In genomic region chr11:12539570-12539969, GRCh38 we compare ENCODE assay signal across 12 cellular contexts.
DNase-seq lines count a peak whose midpoint lies in the region; FAIRE-seq and TF ChIP-seq lines count a peak whose summit lies in the region.
"Had no signal": no experiment of that assay in that cellular context is flagged by ENCODE, and none has a peak within 500 bp of the region (broad histone marks: within the 10 kb centered on the region; RNA-seq: fewer than 3 reads in every experiment).

No MANE protein-coding gene starts in this region.

- peak overlapping the region; percentile 70 for H3K27ac ChIP-seq in endothelial cell of umbilical vein (ENCODE audit: insufficient read depth, low read depth, low read length)
- H3K27ac ChIP-seq in H9 (ENCODE audit: insufficient read length, low read depth, low read length) = no peak overlapping the region
- H3K27ac ChIP-seq: 22Rv1, body of pancreas, parathyroid adenoma had no signal

- H3K9me3 Mint-ChIP-seq in mesothelial cell of epicardium (no peaks in the 10 kb centered on the region), H9 (no peaks in the 10 kb centered on the region)

- no peaks in the 10 kb centered on the region for H3K27me3 Mint-ChIP-seq in mesothelial cell of epicardium (ENCODE audit: low read depth)
- H3K27me3 Mint-ChIP-seq in H9 (ENCODE audit: low read depth) = peaks cover 13% of the 10 kb centered on the region

- no peak overlapping the region for H3K4ac ChIP-seq in H9 (ENCODE audit: low read depth, low read length)

- peak; percentile 97 for FAIRE-seq in endothelial cell of umbilical vein (lab: Jason Lieb, UNC)

- H3K79me2 ChIP-seq in endothelial cell of umbilical vein (ENCODE audit: control insufficient read depth, insufficient read depth, low read length) (no peaks in the 10 kb centered on the region), H9 (ENCODE audit: insufficient read depth, low read length) (no peaks in the 10 kb centered on the region)
- H3K79me2 ChIP-seq: parathyroid adenoma had no signal

- no peak overlapping the region for H3K23ac ChIP-seq in H9 (ENCODE audit: insufficient read length, low read depth, low read length)

- H4K5ac ChIP-seq in H9 (ENCODE audit: insufficient read length, low read depth, low read length) = no peak overlapping the region

- H3K36me3 Mint-ChIP-seq in mesothelial cell of epicardium (no peaks in the 10 kb centered on the region), H9 (ENCODE audit: insufficient read depth in 1 of 3, low read depth in 3 of 3) (no peaks in the 10 kb centered on the region)
- H3K36me3 Mint-ChIP-seq: activated CD8-positive, alpha-beta memory T cell treated with anti-CD3 and anti-CD28 coated beads, Interleukin-2, amount 10 ng/mL, durations not matched to agents 7 days and 5 days had no signal

- H3K4me3 Mint-ChIP-seq in mesothelial cell of epicardium (no peak overlapping the region), H9 (no peak overlapping the region)
- H3K4me3 Mint-ChIP-seq: activated CD8-positive, alpha-beta memory T cell treated with anti-CD3 and anti-CD28 coated beads, Interleukin-2, amount 10 ng/mL, durations not matched to agents 7 days and 5 days had no signal

- H3K9ac ChIP-seq in endothelial cell of umbilical vein (replicated peaks; ENCODE audit: extremely low read depth, insufficient read depth, low read length) = peak overlapping the region; percentile 25
- no peak overlapping the region for H3K9ac ChIP-seq in H9 (ENCODE audit: extremely low read depth, insufficient read length, low read length)
- H3K9ac ChIP-seq: parathyroid adenoma had no signal

- intact Hi-C loops in endothelial cell of umbilical vein (cut with micrococcal nuclease) = loop anchor here (5.0 kb wide), 1 partner anchor 133 kb away; the partner anchor contains the start of gene TEAD1

- H3K56ac ChIP-seq in H9 (ENCODE audit: insufficient read length, low read depth, low read length) = no peak overlapping the region

- H3K4me3 ChIP-seq in MG63 (no peak overlapping the region), endothelial cell of umbilical vein (replicated peaks in 1 of 3; ENCODE audit: insufficient read depth in 1 of 3, low read depth in 1 of 3, low read length in 3 of 3) (no peak overlapping the region), BE2C (ENCODE audit: low read depth, low read length) (no peak overlapping the region)
- H3K4me3 ChIP-seq: body of pancreas had no signal

- no peaks in the 10 kb centered on the region for H3K36me3 ChIP-seq in MG63
- no peaks in the 10 kb centered on the region for H3K36me3 ChIP-seq in endothelial cell of umbilical vein (ENCODE audit: control insufficient read depth in 2 of 2, extremely low read depth in 1 of 2, insufficient read depth in 2 of 2, low read length in 2 of 2)
- no peaks in the 10 kb centered on the region for H3K36me3 ChIP-seq in BE2C

- H3K23me2 ChIP-seq in H9 (ENCODE audit: insufficient read length, low read depth, low read length, poor library complexity, severe bottlenecking) = no peaks in the 10 kb centered on the region

- H2AFZ ChIP-seq in endothelial cell of umbilical vein (ENCODE audit: low read depth, low read length) = peak overlapping the region; percentile 67
- no peak overlapping the region for H2AFZ ChIP-seq in H9 (ENCODE audit: low read length)
- H2AFZ ChIP-seq: parathyroid adenoma had no signal

- CTCF ChIA-PET in endothelial cell of umbilical vein (lab: Charles Lee) = interaction anchor here (1.7 to 2.1 kb wide), 3 partner anchors 14 to 209 kb away, joined by 4 to 5 read pairs (median 4); partner anchors contain the start of gene TEAD1

- H3K18ac ChIP-seq in H9 (ENCODE audit: insufficient read length, low read depth, low read length) = no peak overlapping the region

- H3K9me3 ChIP-seq in MG63 = no peaks in the 10 kb centered on the region
- H3K9me3 ChIP-seq in endothelial cell of umbilical vein (replicated peaks; ENCODE audit: control insufficient read depth, insufficient read depth, low read length) = no peaks in the 10 kb centered on the region
- H3K9me3 ChIP-seq in H9 (ENCODE audit: control insufficient read depth, low read depth, low read length) = no peaks in the 10 kb centered on the region
- H3K9me3 ChIP-seq in BE2C = no peaks in the 10 kb centered on the region
- H3K9me3 ChIP-seq: body of pancreas had no signal

- no TSS peak for BruUV-seq in endothelial cell of umbilical vein (replicated peaks; lab: Mats Ljungman, UMichigan)

- no peak overlapping the region for H4K91ac ChIP-seq in H9 (ENCODE audit: insufficient read length, low read depth, low read length)

- no peak overlapping the region for H3K14ac ChIP-seq in H9 (ENCODE audit: insufficient read depth, low read length)

- no peak for TF ChIP-seq CTCF in endothelial cell of umbilical vein (IDR thresholded peaks at IDR 0.05; ENCODE audit: extremely low read depth in 1 of 2, insufficient read depth in 1 of 2, low read depth in 1 of 2, low read length in 2 of 2)
- no peak for TF ChIP-seq CTCF in mesothelial cell of epicardium (IDR thresholded peaks at IDR 0.05; ENCODE audit: unreplicated experiment)
- no peak for TF ChIP-seq CTCF in H9 (conservative IDR thresholded peaks at IDR 0.05)
- TF ChIP-seq CTCF in BE2C (IDR thresholded peaks at IDR 0.05; ENCODE audit: low read depth, low read length) = no peak

- H2BK5ac ChIP-seq in H9 (ENCODE audit: insufficient read length, low read length) = no peak overlapping the region

- TF ChIP-seq POLR2A in endothelial cell of umbilical vein (IDR thresholded peaks at IDR 0.05; ENCODE audit: low read depth, low read length) = peak; percentile 42

- WGBS in H9 (ENCODE audit: extremely low coverage, insufficient read length, low lambda C conversion rate) = no CpG with 5 or more reads among the region's 3 CpGs

- H2BK20ac ChIP-seq in H9 (ENCODE audit: low read depth, low read length, poor library complexity, severe bottlenecking) = no peak overlapping the region

- no peak overlapping the region for H3K4me2 ChIP-seq in endothelial cell of umbilical vein (ENCODE audit: insufficient read depth, low read length)
- no peak overlapping the region for H3K4me2 ChIP-seq in H9 (ENCODE audit: insufficient read depth, insufficient read length, low read length)

- H3K27ac Mint-ChIP-seq in mesothelial cell of epicardium (peak overlapping the region; percentile 66), H9 (no peak overlapping the region)
- H3K27ac Mint-ChIP-seq: activated CD8-positive, alpha-beta memory T cell treated with anti-CD3 and anti-CD28 coated beads, Interleukin-2, amount 10 ng/mL, durations not matched to agents 7 days and 5 days had no signal

- in situ Hi-C loops in G401 (cut with HindIII; ENCODE audit: low sequenced_read_pairs) = no loop called here

- H3T11ph ChIP-seq in H9 (ENCODE audit: low read length) = no peak overlapping the region

- peaks cover 39% of the 10 kb centered on the region for H3K4me1 Mint-ChIP-seq in mesothelial cell of epicardium
- H3K4me1 Mint-ChIP-seq in H9 = peaks cover 3 to 8% of the 10 kb centered on the region in 2 experiments; a peak in 3 of 4 replicates
- H3K4me1 Mint-ChIP-seq: activated CD8-positive, alpha-beta memory T cell treated with anti-CD3 and anti-CD28 coated beads, Interleukin-2, amount 10 ng/mL, durations not matched to agents 7 days and 5 days had no signal

- no peak overlapping the region for H2BK120ac ChIP-seq in H9 (ENCODE audit: low read depth, low read length, poor library complexity, severe bottlenecking)

- H3K79me1 ChIP-seq in H9 (ENCODE audit: insufficient read depth, low read depth, low read length, poor library complexity, severe bottlenecking) = no peaks in the 10 kb centered on the region

- DNase-seq in A172 (ENCODE audit: low spot score) (peak; percentile 69), MG63 (peak; percentile 85), endothelial cell of umbilical vein (ENCODE audit: low read depth, low spot score) (peak; percentile 78), mesothelial cell of epicardium (ENCODE audit: low spot score in 2 of 2, unreplicated experiment in 2 of 2) (no peak), G401 (ENCODE audit: low spot score) (no peak), H9 (no peak), BE2C (no peak)
- DNase-seq in effector CD4-positive, alpha-beta T cell = no peak
- DNase-seq: activated CD8-positive, alpha-beta memory T cell treated with anti-CD3 and anti-CD28 coated beads, Interleukin-2, amount 10 ng/mL, durations not matched to agents 7 days and 5 days; body of pancreas had no signal

- dilution Hi-C loops in endothelial cell of umbilical vein (cut with MboI; ENCODE audit: extremely low pct_ligation_motif_present, low sequenced_read_pairs) = no loop called here

- H4K20me1 ChIP-seq in endothelial cell of umbilical vein (replicated peaks; ENCODE audit: control insufficient read depth, extremely low read depth, insufficient read depth, low read length) (no peaks in the 10 kb centered on the region), H9 (ENCODE audit: control insufficient read depth, insufficient read depth, insufficient read length) (no peaks in the 10 kb centered on the region)

- POLR2A ChIA-PET in endothelial cell of umbilical vein (lab: Charles Lee) = no interaction called here

- no peak overlapping the region for H4K8ac ChIP-seq in H9 (replicated peaks; ENCODE audit: insufficient read length, low read depth, low read length)

- no peak overlapping the region for H2BK12ac ChIP-seq in H9 (ENCODE audit: insufficient read length, low read depth, low read length)

- H3K4me1 ChIP-seq in endothelial cell of umbilical vein (ENCODE audit: control insufficient read depth, extremely low read depth, insufficient read depth, low read length) (peaks cover 11% of the 10 kb centered on the region), H9 (ENCODE audit: insufficient read depth, low read length) (no peaks in the 10 kb centered on the region), BE2C (peaks cover 9% of the 10 kb centered on the region; the same call in 1 of the 2 replicates)
- H3K4me1 ChIP-seq: parathyroid adenoma had no signal

- no peaks in the 10 kb centered on the region for H3K9me1 ChIP-seq in endothelial cell of umbilical vein (replicated peaks; ENCODE audit: control insufficient read depth, extremely low read depth, insufficient read depth, low read length)

- no peak overlapping the region for H2AK5ac ChIP-seq in H9 (ENCODE audit: insufficient read length, low read length)

- H2BK15ac ChIP-seq in H9 (ENCODE audit: low read depth, low read length) = no peak overlapping the region

- H3K27me3 ChIP-seq in MG63 (no peaks in the 10 kb centered on the region), endothelial cell of umbilical vein (ENCODE audit: control insufficient read depth in 2 of 2, insufficient read depth in 2 of 2, low read length in 2 of 2) (no peaks in the 10 kb centered on the region), H9 (ENCODE audit: insufficient read depth, low read length) (no peaks in the 10 kb centered on the region), BE2C (no peaks in the 10 kb centered on the region)
- H3K27me3 ChIP-seq: body of pancreas had no signal

TF ChIP-seq in endothelial cell of umbilical vein, 7 proteins besides CTCF, POLR2A, EP300 and RAD21 (continues in another document):
- TF ChIP-seq POLR2AphosphoS5 (IDR thresholded peaks at IDR 0.05; ENCODE audit: insufficient read depth, low read depth, low read length) (peak; percentile 43), MAX (IDR thresholded peaks at IDR 0.05; ENCODE audit: insufficient read depth, insufficient read length) (no peak)

Comparison
In these comparisons a context has a peak if more than half of its experiments do, and no peak if none do; other contexts are left out.
1. DNase-seq: peak in A172 (single experiment), MG63 (single experiment) and endothelial cell of umbilical vein (single experiment); none in mesothelial cell of epicardium (0 of 2), G401 (single experiment), H9 (single experiment), BE2C (single experiment) and effector CD4-positive, alpha-beta T cell (single experiment).